1 cellular context compared by ENCODE assay signal in genomic region chr2:180145163-180145562, GRCh38.
TF ChIP-seq lines count a peak whose summit lies in the region.

No MANE protein-coding gene starts in this region.

TF ChIP-seq in H1, 55 proteins besides CTCF, POLR2A, EP300 and RAD21:
- TF ChIP-seq SP2 (IDR thresholded peaks at IDR 0.05; ENCODE audit: low read length), result no peak
TF ChIP-seq in H1: peak in this region for 0.
